Comparison of ENCODE assay signal across 31 cellular contexts in the genomic region with DNA sequence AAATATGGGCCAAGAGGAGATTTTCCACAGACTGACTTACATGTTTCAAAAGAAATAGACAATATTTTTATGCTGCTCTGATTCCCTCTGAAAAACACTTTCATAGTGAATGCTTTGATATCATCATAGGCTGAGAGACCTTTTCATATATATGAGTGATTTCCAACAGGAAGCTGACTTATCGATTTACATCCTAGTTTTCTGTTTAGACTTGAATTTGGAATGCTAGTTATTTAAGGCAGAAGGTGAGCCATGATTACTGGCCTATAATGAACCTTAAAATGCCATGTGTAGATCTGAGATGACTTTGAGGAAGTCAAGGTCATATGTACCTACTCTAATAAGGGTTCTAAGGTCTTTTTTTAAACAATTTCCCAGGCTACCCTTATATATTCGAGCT.
"Had no signal": no experiment of that assay in that cellular context is flagged by ENCODE, and none has a peak within 500 bp of the region (broad histone marks: within the 10 kb centered on the region; RNA-seq: fewer than 3 reads in every experiment).

No MANE protein-coding gene starts in this region.

- H3K27me3 Mint-ChIP-seq: activated B cell treated with CpG ODN at 0.5 μM for 24 hours; activated CD8-positive, alpha-beta T cell treated with anti-CD3 and anti-CD28 coated beads for 36 hours; activated naive CD8-positive, alpha-beta T cell; activated T-helper 17 cell treated with anti-CD3 and anti-CD28 coated beads, Interleukin-2, amount 50 U/mL, for 72 hours; dendritic cell treated with granulocyte-macrophage colony-stimulating factor and Interleukin-4, amounts not matched to agents 40 ng/mL and 50 ng/mL, for 4 days; T-helper 17 cell had no signal

- H3K36me3 Mint-ChIP-seq: activated naive CD8-positive, alpha-beta T cell had no signal

- H3K4me3 ChIP-seq: colonic mucosa, esophagus squamous epithelium had no signal

- DNase-seq: activated B cell treated with CpG ODN at 0.5 μM for 24 hours; activated CD4-positive, alpha-beta T cell treated with anti-CD3 and anti-CD28 coated beads for 48 hours; activated CD4-positive, alpha-beta T cell treated with anti-CD3 and anti-CD28 coated beads, Interleukin-2, amount 50 U/mL, for 1 hour; activated CD4-positive, alpha-beta T cell treated with anti-CD3 and anti-CD28 coated beads, Interleukin-2, amount 50 U/mL, for 48 hours; activated CD8-positive, alpha-beta memory T cell treated with anti-CD3 and anti-CD28 coated beads for 24 hours; activated CD8-positive, alpha-beta T cell treated with anti-CD3 and anti-CD28 coated beads for 36 hours; activated effector memory CD4-positive, alpha-beta T cell treated with Interleukin-2 at 50 U/mL for 16 hours; activated gamma-delta T cell treated with Interleukin-2 at 50 U/mL for 16 hours; activated naive CD4-positive, alpha-beta T cell treated with anti-CD3 and anti-CD28 coated beads, Interleukin-2, amount 50 U/mL, for 16 hours; activated naive CD4-positive, alpha-beta T cell treated with Interleukin-2 at 50 U/mL for 16 hours; activated T-cell treated with anti-CD3 and anti-CD28 coated beads, Interleukin-2, amount 50 U/mL, for 4 hours; amniotic stem cell; anterior cingulate cortex; brain microvascular endothelial cell; caudate nucleus; colonic mucosa; effector CD4-positive, alpha-beta T cell; esophagus squamous epithelium; head of caudate nucleus; T-helper 1 cell; T-helper 17 cell; T1000; WERI-Rb-1 had no signal

- H3K4me1 ChIP-seq: colonic mucosa had no signal

- H3K36me3 ChIP-seq: brain microvascular endothelial cell, colonic mucosa, WERI-Rb-1 had no signal

- FAIRE-seq: astrocyte, endometrium, frontal cortex had no signal

- H3K27me3 ChIP-seq: brain microvascular endothelial cell, colonic mucosa, esophagus squamous epithelium had no signal

- H3K27ac ChIP-seq: brain microvascular endothelial cell, colonic mucosa, esophagus squamous epithelium, WERI-Rb-1 had no signal

- H3K9me3 Mint-ChIP-seq: activated B cell treated with CpG ODN at 0.5 μM for 24 hours; activated CD8-positive, alpha-beta T cell treated with anti-CD3 and anti-CD28 coated beads for 36 hours; activated T-cell treated with anti-CD3 and anti-CD28 coated beads, Interleukin-2, amount 50 U/mL, for 4 hours; activated T-helper 17 cell treated with anti-CD3 and anti-CD28 coated beads, Interleukin-2, amount 50 U/mL, for 72 hours; dendritic cell treated with granulocyte-macrophage colony-stimulating factor and Interleukin-4, amounts not matched to agents 40 ng/mL and 50 ng/mL, for 4 days; T-helper 2 cell treated with Interferon-gamma antibody and Interleukin-4, amounts not matched to agents 5 μg/mL and 100 μg/mL, for 36 hours had no signal

- H3K27ac Mint-ChIP-seq: activated B cell treated with CpG ODN at 0.5 μM for 24 hours; activated CD8-positive, alpha-beta T cell treated with anti-CD3 and anti-CD28 coated beads for 36 hours; activated naive CD8-positive, alpha-beta T cell; activated T-helper 17 cell treated with anti-CD3 and anti-CD28 coated beads, Interleukin-2, amount 50 U/mL, for 72 hours; dendritic cell treated with granulocyte-macrophage colony-stimulating factor and Interleukin-4, amounts not matched to agents 40 ng/mL and 50 ng/mL, for 4 days; T-helper 17 cell; T-helper 2 cell treated with Interferon-gamma antibody and Interleukin-4, amounts not matched to agents 5 μg/mL and 100 μg/mL, for 36 hours had no signal

- H3K9me3 ChIP-seq: colonic mucosa, esophagus squamous epithelium had no signal

- H3K4me1 Mint-ChIP-seq: activated B cell treated with CpG ODN at 0.5 μM for 24 hours; activated T-helper 17 cell treated with anti-CD3 and anti-CD28 coated beads, Interleukin-2, amount 50 U/mL, for 72 hours; T-helper 17 cell had no signal

- ATAC-seq: activated CD4-positive, CD25-positive, alpha-beta regulatory T cell treated with anti-CD3 and anti-CD28 coated beads, Interleukin-2, amount 50 U/mL, for 24 hours; activated CD8-positive, alpha-beta T cell treated with anti-CD3 and anti-CD28 coated beads for 36 hours; activated T-cell treated with anti-CD3 and anti-CD28 coated beads, Interleukin-2, amount 50 U/mL, for 4 hours; activated T-helper 17 cell treated with anti-CD3 and anti-CD28 coated beads, Interleukin-2, amount 50 U/mL, for 72 hours; T-helper 17 cell had no signal

- H3K4me3 Mint-ChIP-seq: activated B cell treated with CpG ODN at 0.5 μM for 24 hours; activated CD8-positive, alpha-beta T cell treated with anti-CD3 and anti-CD28 coated beads for 36 hours; activated naive CD8-positive, alpha-beta T cell; activated T-cell treated with anti-CD3 and anti-CD28 coated beads, Interleukin-2, amount 50 U/mL, for 4 hours; activated T-helper 17 cell treated with anti-CD3 and anti-CD28 coated beads, Interleukin-2, amount 50 U/mL, for 72 hours; dendritic cell treated with granulocyte-macrophage colony-stimulating factor and Interleukin-4, amounts not matched to agents 40 ng/mL and 50 ng/mL, for 4 days; T-helper 17 cell; T-helper 2 cell treated with Interferon-gamma antibody and Interleukin-4, amounts not matched to agents 5 μg/mL and 100 μg/mL, for 36 hours had no signal
